ENCODE assay signal across 16 cellular contexts in the genomic region with DNA sequence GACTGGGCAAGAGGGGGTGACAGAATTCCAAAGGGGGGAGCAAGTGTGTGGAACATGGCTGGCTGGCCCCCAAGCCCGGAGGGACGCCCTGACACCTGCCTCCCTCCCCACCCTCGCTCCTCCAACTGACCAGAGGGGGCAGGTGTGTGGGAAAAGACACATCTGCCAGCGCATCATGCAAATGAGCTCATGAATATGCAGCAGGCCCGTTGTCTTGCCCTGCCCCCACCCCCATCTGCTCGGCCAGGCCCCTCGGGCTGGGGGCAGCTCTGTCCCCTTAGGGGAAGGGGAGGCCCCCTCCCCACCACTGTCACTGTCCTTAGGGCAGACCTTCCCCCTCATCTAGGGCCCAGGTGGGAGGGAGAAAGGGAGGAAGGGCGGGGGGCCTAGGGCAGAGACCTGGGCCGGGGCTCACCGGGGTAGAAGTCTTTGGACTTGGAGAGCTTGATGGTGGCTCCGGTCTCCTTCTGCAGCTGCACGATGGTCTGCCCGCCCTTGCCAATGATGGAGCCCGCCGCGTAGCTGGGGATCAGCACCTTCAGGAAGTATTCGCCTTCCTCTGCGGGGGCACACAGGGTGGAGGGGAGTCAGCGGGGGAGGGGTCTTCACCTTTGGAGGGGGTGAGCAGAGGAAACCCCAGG. TPM values are rescaled to one million over a fixed set of nuclear protein-coding genes. Genes with fewer than 3 reads are reported as not detected.
DNase-seq lines count a peak whose midpoint lies in the region; ATAC-seq and TF ChIP-seq lines count a peak whose summit lies in the region.
"Had no signal": no experiment of that assay in that cellular context is flagged by ENCODE, and none has a peak within 500 bp of the region (broad histone marks: within the 10 kb centered on the region; RNA-seq: fewer than 3 reads in every experiment).

No MANE protein-coding gene starts in this region.

- peaks cover 16% of the 10 kb centered on the region for H3K36me3 ChIP-seq in WERI-Rb-1
- H3K36me3 ChIP-seq: SJSA1 had no signal

- peaks cover 16% of the 10 kb centered on the region; the same call in 1 of the 2 replicates for H3K4me1 Mint-ChIP-seq in HFFc6 (ENCODE audit: low read depth)
- H3K4me1 Mint-ChIP-seq: CD14-positive monocyte, nephron had no signal

- H3K27ac ChIP-seq in WERI-Rb-1, result peak overlapping the region; percentile 81
- H3K27ac ChIP-seq: SJSA1 had no signal

- TF ChIP-seq CTCF in HFFc6 (IDR thresholded peaks at IDR 0.05) (peak; percentile 20; the same call in 1 of the 2 replicates), WERI-Rb-1 (IDR thresholded peaks at IDR 0.05; ENCODE audit: low read depth, low read length) (0 out of 2 replicates have a peak, but pooled peaks have one; percentile 1)

- no peak overlapping the region for H3K4me3 ChIP-seq in WERI-Rb-1 (ENCODE audit: low read depth, low read length)
- H3K4me3 ChIP-seq: coronary artery, SJSA1 had no signal

- no peak overlapping the region for H3K4me3 Mint-ChIP-seq in HFFc6
- H3K4me3 Mint-ChIP-seq: activated naive CD8-positive, alpha-beta T cell; nephron had no signal

- no peaks in the 10 kb centered on the region for H3K9me3 ChIP-seq in WERI-Rb-1 (ENCODE audit: severe bottlenecking)
- H3K9me3 ChIP-seq: SJSA1 had no signal

- peak; percentile 24 for DNase-seq in COLO668 (lab: John Stamatoyannopoulos, UW; ENCODE audit: unreplicated experiment)
- no peak for DNase-seq in HFFc6
- peak; percentile 52 for DNase-seq in WERI-Rb-1
- peak; percentile 81 for DNase-seq in iPS-NIHi11 (ENCODE audit: low spot score)
- DNase-seq in medulla oblongata (ENCODE audit: extremely low spot score), result no peak
- no peak for DNase-seq in OCI-M2 (lab: John Stamatoyannopoulos, UW; ENCODE audit: unreplicated experiment)
- no peak for DNase-seq in NCI-H146 treated with DMSO at 0.1 percent for 48 hours (lab: John Stamatoyannopoulos, UW; ENCODE audit: unreplicated experiment)
- DNase-seq: NCI-H226 had no signal

- H3K27me3 ChIP-seq in WERI-Rb-1 (ENCODE audit: insufficient read depth, low read depth, severe bottlenecking), result no peaks in the 10 kb centered on the region

- H3K9me3 Mint-ChIP-seq in HFFc6, result no peaks in the 10 kb centered on the region
- H3K9me3 Mint-ChIP-seq: nephron had no signal

- H3K27ac Mint-ChIP-seq in HFFc6, result no peak overlapping the region
- H3K27ac Mint-ChIP-seq: activated naive CD8-positive, alpha-beta T cell; CD14-positive monocyte; nephron had no signal

- no peaks in the 10 kb centered on the region for H3K36me3 Mint-ChIP-seq in HFFc6 (ENCODE audit: low read depth)
- H3K36me3 Mint-ChIP-seq: activated naive CD8-positive, alpha-beta T cell; CD14-positive monocyte had no signal

- peaks cover 43% of the 10 kb centered on the region for H3K27me3 Mint-ChIP-seq in HFFc6 (ENCODE audit: insufficient read depth)

- no peak for ATAC-seq in HG03139 (IDR thresholded peaks at IDR 0.05; ENCODE audit: unreplicated experiment)

RNA-seq across cellular contexts. Expression of a gene that starts 12.9 kb away (rescaled TPM):
- total RNA-seq in HFFc6 (2021; fragmentation: NEBNext Ultra II Directional; extraction: Animal tissue kit (Norgen Biotek cat#: 25700)), result under 1 TPM in 4 of 6 experiments, not detected in 2; 0.03 to 0.14 (median 0.10) TPM
- total RNA-seq: SJSA1 had no signal

RNA-seq across cellular contexts. Expression of a gene that starts 34.6 kb away (rescaled TPM):
- total RNA-seq in HFFc6 (2021; fragmentation: NEBNext Ultra II Directional; extraction: Animal tissue kit (Norgen Biotek cat#: 25700)), result 10 to 100 TPM in 3 of 6 experiments, 1 to 10 TPM in 3; 8.6 to 13.1 (median 11.0) TPM

RNA-seq across cellular contexts. Expression of a gene that starts 46.1 kb away (rescaled TPM):
- not detected for total RNA-seq in HFFc6 (2021; fragmentation: NEBNext Ultra II Directional; extraction: Animal tissue kit (Norgen Biotek cat#: 25700))
- total RNA-seq: kidney epithelial cell, SJSA1, temporal lobe had no signal

RNA-seq across cellular contexts. Expression of a gene that starts 58.3 kb away (rescaled TPM):
- 10 to 100 TPM; 10.2 to 11.2 (median 10.5) TPM for total RNA-seq in HFFc6 (2021; fragmentation: NEBNext Ultra II Directional; extraction: Animal tissue kit (Norgen Biotek cat#: 25700))

Comparison
In these comparisons a context has a peak if more than half of its experiments do, and no peak if none do; other contexts are left out.
1. DNase-seq: peak in COLO668 (single experiment), WERI-Rb-1 (single experiment) and iPS-NIHi11 (single experiment); none in HFFc6 (single experiment), medulla oblongata (single experiment), OCI-M2 (single experiment) and NCI-H146 treated with DMSO at 0.1 percent for 48 hours (single experiment).